Comparison of ENCODE assay signal across 8 cellular contexts in genomic region chr22:20661473-20661872, GRCh38.
"Had no signal": no experiment of that assay in that cellular context is flagged by ENCODE, and none has a peak within 500 bp of the region (broad histone marks: within the 10 kb centered on the region; RNA-seq: fewer than 3 reads in every experiment).

No MANE protein-coding gene starts in this region.

- DNase-seq: GM23248, GOT3, H7, IMR-90, KBM-7 had no signal

- FAIRE-seq: HTR-8/SVneo had no signal

- H3K27ac ChIP-seq: GM23248 had no signal

- H2AFZ ChIP-seq: GM23248 had no signal

- H3K9ac ChIP-seq: GM23248 had no signal

- H3K9me3 ChIP-seq: HAP-1 had no signal

- H3K4me3 ChIP-seq: GM23248, HAP-1 had no signal

- H3K4me1 ChIP-seq: HAP-1 had no signal

- ATAC-seq: HCT116 had no signal

- H3K36me3 ChIP-seq: HAP-1 had no signal
